Comparison of ENCODE assay signal across 8 cellular contexts in the genomic region with DNA sequence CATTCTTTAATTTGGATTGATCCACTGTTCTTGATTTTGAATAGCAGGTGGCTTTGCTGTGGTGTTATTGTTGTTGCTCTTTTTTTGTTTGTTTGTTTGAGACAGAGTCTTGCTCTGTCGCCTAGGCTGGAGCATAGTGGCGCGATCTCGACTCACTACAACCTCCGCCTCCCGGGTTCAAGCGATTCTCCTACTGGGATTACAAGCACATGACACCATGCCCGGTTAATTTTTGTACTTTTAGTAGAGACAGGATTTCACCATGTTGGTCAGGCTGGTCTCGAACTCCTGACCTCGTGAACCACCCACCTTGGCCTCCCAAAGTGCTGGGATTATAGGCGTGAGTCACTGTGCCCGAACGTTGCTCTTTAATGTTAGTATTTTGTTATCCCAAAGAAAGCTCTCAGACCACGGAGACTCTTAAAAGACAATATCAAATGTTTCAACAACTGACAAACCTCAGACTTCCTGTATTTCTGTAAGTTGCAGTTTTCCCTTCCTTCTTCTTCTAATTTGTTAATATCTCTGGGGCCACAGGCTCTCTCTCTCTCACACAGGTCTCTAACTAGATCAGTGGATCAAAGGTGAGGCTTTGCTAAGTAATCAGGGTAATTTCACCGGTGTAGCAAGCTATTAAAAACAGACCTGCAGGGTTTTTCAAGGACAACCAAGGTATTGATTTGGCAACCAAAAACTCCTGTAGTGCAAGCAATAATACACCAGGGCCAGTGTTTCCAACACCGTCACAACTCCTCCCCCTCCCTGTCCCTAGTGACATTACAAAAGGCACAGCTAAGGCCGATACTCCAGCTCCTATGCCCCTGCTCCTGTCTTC. TPM values are rescaled to one million over a fixed set of nuclear protein-coding genes. Genes with fewer than 3 reads are reported as not detected.
A peak's percentile ranks its signal among the peaks of the same experiment; 100 is the strongest.
DNase-seq lines count a peak whose midpoint lies in the region; ATAC-seq and TF ChIP-seq lines count a peak whose summit lies in the region.

No MANE protein-coding gene starts in this region.

- H3K9me3 Mint-ChIP-seq in HFFc6: no peaks in the 10 kb centered on the region
- no peaks in the 10 kb centered on the region for H3K9me3 Mint-ChIP-seq in activated CD4-positive, alpha-beta memory T cell treated with anti-CD3 and anti-CD28 coated beads for 36 hours

- CTCF ChIA-PET in activated CD4-positive, alpha-beta memory T cell treated with anti-CD3 and anti-CD28 coated beads for 36 hours (lab: Charles Lee): interaction anchor here (1.1 to 1.6 kb wide), 4 partner anchors 14 to 274 kb away, joined by 4 to 8 read pairs (median 5); no protein-coding TSS in a partner anchor

- TF ChIP-seq EP300 in esophagus muscularis mucosa (IDR thresholded peaks at IDR 0.05): no peak

- no peaks in the 10 kb centered on the region for H3K36me3 Mint-ChIP-seq in HFFc6 (ENCODE audit: low read depth)
- no peaks in the 10 kb centered on the region for H3K36me3 Mint-ChIP-seq in activated CD4-positive, alpha-beta memory T cell treated with anti-CD3 and anti-CD28 coated beads for 36 hours

- H3K79me2 ChIP-seq in osteoblast (ENCODE audit: insufficient read depth, low read length): no peaks in the 10 kb centered on the region

- H3K4me2 ChIP-seq in osteoblast (ENCODE audit: insufficient read depth, low read length): peak overlapping the region; percentile 81

- H3K4me1 Mint-ChIP-seq in HFFc6 (ENCODE audit: low read depth): peaks cover 25% of the 10 kb centered on the region
- H3K4me1 Mint-ChIP-seq in activated CD4-positive, alpha-beta memory T cell treated with anti-CD3 and anti-CD28 coated beads for 36 hours (ENCODE audit: low read depth): peaks cover 28% of the 10 kb centered on the region

- POLR2A ChIA-PET in activated CD4-positive, alpha-beta memory T cell treated with anti-CD3 and anti-CD28 coated beads for 36 hours (lab: Charles Lee): interaction anchor here (1.0 to 1.8 kb wide), 8 partner anchors 9 to 249 kb away, joined by 3 to 7 read pairs (median 5); no protein-coding TSS in a partner anchor

- H3K27ac Mint-ChIP-seq in HFFc6: peak overlapping the region; percentile 88
- peak overlapping the region; percentile 88 for H3K27ac Mint-ChIP-seq in activated CD4-positive, alpha-beta memory T cell treated with anti-CD3 and anti-CD28 coated beads for 36 hours

- TF ChIP-seq CTCF in HFFc6 (IDR thresholded peaks at IDR 0.05) (0 out of 2 replicates have a peak, but pooled peaks have one; percentile 12), esophagus muscularis mucosa (IDR thresholded peaks at IDR 0.05) (no peak), osteoblast (IDR thresholded peaks at IDR 0.05; ENCODE audit: extremely low read depth, low read depth, low read length) (no peak)

- peak; percentile 68 for ATAC-seq in GM18502 (IDR thresholded peaks at IDR 0.05; ENCODE audit: poor library complexity, unreplicated experiment)

- H2AFZ ChIP-seq in osteoblast (ENCODE audit: low read length): peak overlapping the region; percentile 38

- H3K4me1 ChIP-seq in esophagus muscularis mucosa: peaks cover 13 to 18% (median 15%) of the 10 kb centered on the region in 4 donors
- H3K4me1 ChIP-seq in osteoblast (ENCODE audit: insufficient read depth, low read length): peaks cover 18% of the 10 kb centered on the region

- H3K36me3 ChIP-seq in esophagus muscularis mucosa: no peaks in the 10 kb centered on the region
- H3K36me3 ChIP-seq in osteoblast (ENCODE audit: insufficient read depth, low read length): no peaks in the 10 kb centered on the region

- WGBS in esophagus muscularis mucosa: 60% methylated on average over 17 of the region's 17 CpGs

- H3K27me3 Mint-ChIP-seq in HFFc6 (ENCODE audit: insufficient read depth): peaks cover 2% of the 10 kb centered on the region; the same call in 1 of the 2 replicates
- no peaks in the 10 kb centered on the region for H3K27me3 Mint-ChIP-seq in activated CD4-positive, alpha-beta memory T cell treated with anti-CD3 and anti-CD28 coated beads for 36 hours

- peak overlapping the region; percentile 44 to 63 (median 52) for H3K27ac ChIP-seq in esophagus muscularis mucosa (replicated peaks in 1 of 4)
- H3K27ac ChIP-seq in osteoblast (ENCODE audit: low read depth, low read length): peak overlapping the region; percentile 92

- peak overlapping the region; percentile 80 for H3K4me3 Mint-ChIP-seq in HFFc6
- H3K4me3 Mint-ChIP-seq in activated CD4-positive, alpha-beta memory T cell treated with anti-CD3 and anti-CD28 coated beads for 36 hours: peak overlapping the region; percentile 68

- no peaks in the 10 kb centered on the region for H4K20me1 ChIP-seq in osteoblast (ENCODE audit: insufficient read depth, low read length)

- DNase-seq in HFFc6 (peak; percentile 47), NCI-H2107 (lab: John Stamatoyannopoulos, UW) (peak; percentile 67), esophagus muscularis mucosa (ENCODE audit: extremely low spot score) (no peak), osteoblast (ENCODE audit: insufficient read length, low spot score, missing footprints) (no peak), NCI-H1694 (lab: John Stamatoyannopoulos, UW) (no peak), SHP77 treated with DMSO at 0.1 percent for 48 hours (lab: John Stamatoyannopoulos, UW) (no peak)
- DNase-seq in activated CD4-positive, alpha-beta memory T cell treated with anti-CD3 and anti-CD28 coated beads for 36 hours: peak; percentile 65

- H3K4me3 ChIP-seq in esophagus muscularis mucosa: no peak overlapping the region
- H3K4me3 ChIP-seq in osteoblast (ENCODE audit: insufficient read depth, low read length): peak overlapping the region; percentile 47

- intact Hi-C loops in activated CD4-positive, alpha-beta memory T cell treated with anti-CD3 and anti-CD28 coated beads for 36 hours (cut with micrococcal nuclease): loop anchor here (1.0 to 5.0 kb wide), 9 partner anchors 10 to 275 kb away; no protein-coding TSS in a partner anchor
- intact Hi-C loops in esophagus muscularis mucosa (cut with DNase I): no loop called here

- H3K9me3 ChIP-seq in esophagus muscularis mucosa (no peaks in the 10 kb centered on the region), osteoblast (ENCODE audit: low read depth, low read length) (no peaks in the 10 kb centered on the region)

- TF ChIP-seq POLR2A in esophagus muscularis mucosa (IDR thresholded peaks at IDR 0.05; ENCODE audit: low read depth): no peak

- H3K27me3 ChIP-seq in esophagus muscularis mucosa (no peaks in the 10 kb centered on the region), osteoblast (ENCODE audit: insufficient read depth, low read length) (no peaks in the 10 kb centered on the region)

RNA-seq across cellular contexts. Expression of a gene that starts 48.8 kb away (rescaled TPM):
- 10 to 100 TPM; 38.5 to 42.9 (median 40.1) TPM for total RNA-seq in HFFc6 (2021; fragmentation: NEBNext Ultra II Directional; extraction: Animal tissue kit (Norgen Biotek cat#: 25700))
- total RNA-seq in activated CD4-positive, alpha-beta memory T cell treated with anti-CD3 and anti-CD28 coated beads for 36 hours: 10 to 100 TPM; 56.3 to 57.5 TPM
- total RNA-seq in esophagus muscularis mucosa (10 to 100 TPM; 15.4 to 27.3 (median 18.6) TPM), osteoblast (26.4 and 26.8 TPM in 2 replicates)

Comparison
In these comparisons a context has a peak if more than half of its experiments do, and no peak if none do; other contexts are left out.
1. DNase-seq: peak in HFFc6 (single experiment), NCI-H2107 (single experiment) and activated CD4-positive, alpha-beta memory T cell treated with anti-CD3 and anti-CD28 coated beads for 36 hours (single experiment); none in esophagus muscularis mucosa (single experiment), osteoblast (single experiment), NCI-H1694 (single experiment) and SHP77 treated with DMSO at 0.1 percent for 48 hours (single experiment).